34 cellular contexts compared by ENCODE assay signal in genomic region chr17:718075-718474, GRCh38.
"Had no signal": no experiment of that assay in that cellular context is flagged by ENCODE, and none has a peak within 500 bp of the region (broad histone marks: within the 10 kb centered on the region; RNA-seq: fewer than 3 reads in every experiment).

No MANE protein-coding gene starts in this region.

- H3K36me3 ChIP-seq: ascending aorta had no signal

- H3K9ac ChIP-seq: SK-N-SH had no signal

- ATAC-seq: activated CD4-positive, alpha-beta T cell treated with anti-CD3 and anti-CD28 coated beads for 36 hours; activated CD4-positive, CD25-positive, alpha-beta regulatory T cell treated with anti-CD3 and anti-CD28 coated beads, Interleukin-2, amount 50 U/mL, for 24 hours; activated CD8-positive, alpha-beta T cell treated with anti-CD3 and anti-CD28 coated beads, Interleukin-2, amount 10 ng/mL, durations not matched to agents 7 days and 5 days; K562; Panc1; WTC11 had no signal

- H3K4me2 ChIP-seq: SK-N-SH had no signal

- FAIRE-seq: bronchial epithelial cell, K562, TTC549 had no signal

- H3K4me3 Mint-ChIP-seq: activated CD4-positive, alpha-beta T cell treated with anti-CD3 and anti-CD28 coated beads for 36 hours; activated CD4-positive, alpha-beta T cell treated with anti-CD3 and anti-CD28 coated beads, Interleukin-2, amount 10 ng/mL, durations not matched to agents 7 days and 5 days; activated CD8-positive, alpha-beta T cell treated with anti-CD3 and anti-CD28 coated beads, Interleukin-2, amount 10 ng/mL, durations not matched to agents 7 days and 5 days; activated naive CD8-positive, alpha-beta T cell treated with anti-CD3 and anti-CD28 coated beads, Interleukin-2, amount 10 ng/mL, durations not matched to agents 7 days and 5 days; activated T-cell treated with anti-CD3 and anti-CD28 coated beads, Interleukin-2, amount 50 U/mL, for 24 hours; T-helper 1 cell treated with Interleukin-12 subunit alpha and Interleukin-12 subunit beta and Interleukin-4 antibody, amounts not matched to agents 30 μg/mL and 1 μg/mL, for 36 hours; T-helper 2 cell treated with Interferon-gamma antibody and Interleukin-4, amounts not matched to agents 5 μg/mL and 100 μg/mL, for 36 hours; WTC11 had no signal

- H3K27me3 Mint-ChIP-seq: activated CD4-positive, alpha-beta T cell treated with anti-CD3 and anti-CD28 coated beads for 36 hours; activated CD4-positive, alpha-beta T cell treated with anti-CD3 and anti-CD28 coated beads, Interleukin-2, amount 10 ng/mL, durations not matched to agents 7 days and 5 days; activated naive CD4-positive, alpha-beta T cell treated with anti-CD3 and anti-CD28 coated beads, Interleukin-2, amount 50 U/mL, for 24 hours; activated T-cell treated with anti-CD3 and anti-CD28 coated beads, Interleukin-2, amount 50 U/mL, for 24 hours had no signal

- DNase-seq: activated CD4-positive, alpha-beta T cell treated with anti-CD3 and anti-CD28 coated beads for 36 hours; activated CD4-positive, alpha-beta T cell treated with anti-CD3 and anti-CD28 coated beads, Interleukin-2, amount 10 ng/mL, durations not matched to agents 7 days and 5 days; activated CD4-positive, alpha-beta T cell treated with anti-CD3 and anti-CD28 coated beads, Interleukin-2, amount 50 U/mL, for 48 hours; activated CD8-positive, alpha-beta T cell treated with anti-CD3 and anti-CD28 coated beads, Interleukin-2, amount 10 ng/mL, durations not matched to agents 7 days and 5 days; activated gamma-delta T cell; activated naive CD4-positive, alpha-beta T cell treated with Interleukin-2 at 50 U/mL for 16 hours; activated naive CD8-positive, alpha-beta T cell treated with anti-CD3 and anti-CD28 coated beads, Interleukin-2, amount 10 ng/mL, durations not matched to agents 7 days and 5 days; activated T-cell treated with anti-CD3 and anti-CD28 coated beads, Interleukin-2, amount 50 U/mL, for 24 hours; amygdala; caudate nucleus; cerebellar nuclear complex; NCI-H1092 treated with DMSO at 0.1 percent for 48 hours; NCI-H1694; NCI-H1930; NCI-H2107; NCI-H2171; NCI-H510A treated with DMSO at 0.1 percent for 48 hours; NCI-H526 treated with DMSO at 0.1 percent for 48 hours; NCI-H82; RPMI8226; SHP77 treated with DMSO at 0.1 percent for 48 hours; SK-N-SH had no signal

- H3K4me3 ChIP-seq: ascending aorta, K562, SJSA1 had no signal

- H3K9me3 ChIP-seq: ascending aorta, SJSA1, SK-N-SH had no signal

- H3K36me3 Mint-ChIP-seq: activated naive CD4-positive, alpha-beta T cell treated with anti-CD3 and anti-CD28 coated beads, Interleukin-2, amount 50 U/mL, for 24 hours; WTC11 had no signal

- H3K9me3 Mint-ChIP-seq: activated CD4-positive, alpha-beta T cell treated with anti-CD3 and anti-CD28 coated beads, Interleukin-2, amount 10 ng/mL, durations not matched to agents 7 days and 5 days; activated naive CD4-positive, alpha-beta T cell treated with anti-CD3 and anti-CD28 coated beads, Interleukin-2, amount 50 U/mL, for 24 hours; activated naive CD8-positive, alpha-beta T cell treated with anti-CD3 and anti-CD28 coated beads, Interleukin-2, amount 10 ng/mL, durations not matched to agents 7 days and 5 days; activated T-cell treated with anti-CD3 and anti-CD28 coated beads, Interleukin-2, amount 50 U/mL, for 24 hours; activated T-helper 2 cell treated with anti-CD3 and anti-CD28 coated beads, Interferon-gamma antibody, Interleukin-2, Interleukin-4, amounts not matched to agents 10 μg/mL and 5 μg/mL and 100 μg/mL, durations not matched to agents 14 hours and 24 hours and 36 hours; T-helper 1 cell treated with Interleukin-12 subunit alpha and Interleukin-12 subunit beta and Interleukin-4 antibody, amounts not matched to agents 30 μg/mL and 1 μg/mL, for 36 hours; T-helper 2 cell treated with Interferon-gamma antibody and Interleukin-4, amounts not matched to agents 5 μg/mL and 100 μg/mL, for 36 hours; WTC11 had no signal

- H3K27me3 ChIP-seq: ascending aorta, SJSA1 had no signal

- H3K9me2 ChIP-seq: SK-N-SH had no signal

- H3K27ac Mint-ChIP-seq: activated CD4-positive, alpha-beta T cell treated with anti-CD3 and anti-CD28 coated beads for 36 hours; activated CD4-positive, alpha-beta T cell treated with anti-CD3 and anti-CD28 coated beads, Interleukin-2, amount 10 ng/mL, durations not matched to agents 7 days and 5 days; activated CD8-positive, alpha-beta T cell treated with anti-CD3 and anti-CD28 coated beads, Interleukin-2, amount 10 ng/mL, durations not matched to agents 7 days and 5 days; activated naive CD4-positive, alpha-beta T cell treated with anti-CD3 and anti-CD28 coated beads, Interleukin-2, amount 50 U/mL, for 24 hours; activated naive CD8-positive, alpha-beta T cell treated with anti-CD3 and anti-CD28 coated beads, Interleukin-2, amount 10 ng/mL, durations not matched to agents 7 days and 5 days; activated T-cell treated with anti-CD3 and anti-CD28 coated beads, Interleukin-2, amount 50 U/mL, for 24 hours; activated T-helper 2 cell treated with anti-CD3 and anti-CD28 coated beads, Interferon-gamma antibody, Interleukin-2, Interleukin-4, amounts not matched to agents 10 μg/mL and 5 μg/mL and 100 μg/mL, durations not matched to agents 14 hours and 24 hours and 36 hours; T-helper 1 cell treated with Interleukin-12 subunit alpha and Interleukin-12 subunit beta and Interleukin-4 antibody, amounts not matched to agents 30 μg/mL and 1 μg/mL, for 36 hours; T-helper 2 cell treated with Interferon-gamma antibody and Interleukin-4, amounts not matched to agents 5 μg/mL and 100 μg/mL, for 36 hours; WTC11 had no signal

- H3K27ac ChIP-seq: ascending aorta, SJSA1 had no signal
